ENCODE assay signal across 2 cellular contexts in the genomic region with DNA sequence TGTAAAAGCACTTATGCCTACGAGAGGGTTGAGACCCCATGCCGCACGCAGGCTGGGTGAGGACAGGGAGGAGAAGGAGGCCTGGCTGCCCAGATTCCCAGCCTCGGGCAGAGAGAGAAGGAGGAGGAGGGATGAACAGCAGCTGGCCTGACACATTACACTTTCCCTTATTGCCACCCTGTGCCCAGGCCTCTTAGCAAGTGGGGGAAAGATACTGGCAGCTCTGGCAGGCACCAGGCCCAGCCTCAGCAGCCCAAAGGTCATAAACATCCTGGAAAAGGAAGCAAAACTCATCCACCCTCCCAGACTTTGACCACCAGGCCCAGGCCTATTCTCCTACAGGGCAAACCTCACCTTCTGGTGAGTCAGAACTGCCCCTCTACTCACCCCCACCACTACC.
TF ChIP-seq lines count a peak whose summit lies in the region.

No MANE protein-coding gene starts in this region.

TF ChIP-seq in H1, 55 proteins besides CTCF, POLR2A, EP300 and RAD21:
- no peak for TF ChIP-seq JUN (IDR thresholded peaks at IDR 0.05; ENCODE audit: low read depth, low read length)
- no peak for TF ChIP-seq BACH1 (IDR thresholded peaks at IDR 0.05; ENCODE audit: low read length)
- no peak for TF ChIP-seq BRCA1 (IDR thresholded peaks at IDR 0.05; ENCODE audit: low read depth, low read length)
- TF ChIP-seq CBX5 (IDR thresholded peaks at IDR 0.05; ENCODE audit: low read depth, low read length) = no peak
- no peak for TF ChIP-seq CREB1 (IDR thresholded peaks at IDR 0.05)
- no peak for TF ChIP-seq SRF (IDR thresholded peaks at IDR 0.05; ENCODE audit: low read depth, low read length)
- no peak for TF ChIP-seq HDAC6 (IDR thresholded peaks at IDR 0.05; ENCODE audit: low read depth, low read length)
- no peak for TF ChIP-seq NRF1 (IDR thresholded peaks at IDR 0.05; ENCODE audit: low read depth, low read length)
- TF ChIP-seq TCF12 (IDR thresholded peaks at IDR 0.05; ENCODE audit: low read depth, low read length) = no peak
- TF ChIP-seq KDM5A (IDR thresholded peaks at IDR 0.05; ENCODE audit: low read length) = no peak
- TF ChIP-seq TBP (IDR thresholded peaks at IDR 0.05; ENCODE audit: low read depth, low read length) = no peak
- TF ChIP-seq CBX8 (IDR thresholded peaks at IDR 0.05; ENCODE audit: borderline replicate concordance, low read depth, low read length) = no peak
- TF ChIP-seq, protein P1, sequence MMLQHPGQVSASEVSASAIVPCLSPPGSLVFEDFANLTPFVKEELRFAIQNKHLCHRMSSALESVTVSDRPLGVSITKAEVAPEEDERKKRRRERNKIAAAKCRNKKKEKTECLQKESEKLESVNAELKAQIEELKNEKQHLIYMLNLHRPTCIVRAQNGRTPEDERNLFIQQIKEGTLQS (IDR thresholded peaks at IDR 0.05; ENCODE audit: insufficient read depth, low read depth, low read length) = no peak
- no peak for TF ChIP-seq EZH2 (IDR thresholded peaks at IDR 0.05; ENCODE audit: low read depth, low read length, severe bottlenecking)

TF ChIP-seq in HEK293T, 16 proteins besides CTCF, POLR2A, EP300 and RAD21:
- TF ChIP-seq TARDBP (IDR thresholded peaks at IDR 0.05) (no peak), NFRKB (IDR thresholded peaks at IDR 0.05) (no peak), CTBP1 (IDR thresholded peaks at IDR 0.05; ENCODE audit: borderline replicate concordance) (no peak), ARNT (IDR thresholded peaks at IDR 0.05) (no peak), FOXA1 (IDR thresholded peaks at IDR 0.05) (no peak), BHLHE40 (IDR thresholded peaks at IDR 0.05; ENCODE audit: borderline replicate concordance) (no peak), L3MBTL2 (conservative IDR thresholded peaks at IDR 0.05) (no peak), ZNF384 (IDR thresholded peaks at IDR 0.05) (no peak), HDGF (IDR thresholded peaks at IDR 0.05; ENCODE audit: borderline replicate concordance) (no peak)
- TF ChIP-seq, protein P2, sequence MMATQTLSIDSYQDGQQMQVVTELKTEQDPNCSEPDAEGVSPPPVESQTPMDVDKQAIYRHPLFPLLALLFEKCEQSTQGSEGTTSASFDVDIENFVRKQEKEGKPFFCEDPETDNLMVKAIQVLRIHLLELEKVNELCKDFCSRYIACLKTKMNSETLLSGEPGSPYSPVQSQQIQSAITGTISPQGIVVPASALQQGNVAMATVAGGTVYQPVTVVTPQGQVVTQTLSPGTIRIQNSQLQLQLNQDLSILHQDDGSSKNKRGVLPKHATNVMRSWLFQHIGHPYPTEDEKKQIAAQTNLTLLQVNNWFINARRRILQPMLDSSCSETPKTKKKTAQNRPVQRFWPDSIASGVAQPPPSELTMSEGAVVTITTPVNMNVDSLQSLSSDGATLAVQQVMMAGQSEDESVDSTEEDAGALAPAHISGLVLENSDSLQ (IDR thresholded peaks at IDR 0.05) = no peak
